12 cellular contexts compared by ENCODE assay signal in genomic region chr6:108176281-108177089, GRCh38. TPM values are rescaled to one million over a fixed set of nuclear protein-coding genes. Genes with fewer than 3 reads are reported as not detected.
DNase-seq lines count a peak whose midpoint lies in the region; ATAC-seq, FAIRE-seq and TF ChIP-seq lines count a peak whose summit lies in the region.
"Had no signal": no experiment of that assay in that cellular context is flagged by ENCODE, and none has a peak within 500 bp of the region (broad histone marks: within the 10 kb centered on the region; RNA-seq: fewer than 3 reads in every experiment).

No MANE protein-coding gene starts in this region.

- no peak for ATAC-seq in activated CD4-positive, alpha-beta T cell treated with anti-CD3 and anti-CD28 coated beads for 36 hours
- ATAC-seq in HepG2 = no peak

- CTCF ChIA-PET in activated CD4-positive, alpha-beta T cell treated with anti-CD3 and anti-CD28 coated beads for 36 hours (lab: Charles Lee) = interaction anchor here (1.2 to 3.0 kb wide), 3 partner anchors 13 to 316 kb away, joined by 5 to 12 read pairs (median 6); no protein-coding TSS in a partner anchor
- CTCF ChIA-PET in HepG2 (lab: Yijun Ruan, JAX; ENCODE audit: low intra/inter-chr PET ratio, low total read pairs) = interaction anchor here (1.0 kb wide), 1 partner anchor 316 kb away, joined by 3 read pairs; no protein-coding TSS in a partner anchor

- H3K27me3 ChIP-seq in ascending aorta (peaks cover 12% of the 10 kb centered on the region), HepG2 (ENCODE audit: control insufficient read depth in 1 of 2, insufficient read depth in 2 of 2, low read length in 2 of 2) (peaks cover 3 to 56% of the 10 kb centered on the region in 2 experiments; a peak in 3 of 5 replicates), spleen (replicated peaks in 1 of 7) (peaks cover 16 to 97% (median 83%) of the 10 kb centered on the region in 7 donors)

- peak overlapping the region; percentile 98 for H3K4me2 ChIP-seq in HepG2 (ENCODE audit: low read depth, low read length)
- H3K4me2 ChIP-seq: KMS-11 had no signal

- no TSS peak for BruUV-seq in HepG2 (replicated peaks; lab: Mats Ljungman, UMichigan)

- H3K4me1 ChIP-seq in ascending aorta (peaks cover 0 to 4% of the 10 kb centered on the region in 2 donors), HepG2 (ENCODE audit: insufficient read depth, low read length) (peaks cover 8% of the 10 kb centered on the region; the same call in 1 of the 2 replicates), spleen (peaks cover 11 to 30% (median 24%) of the 10 kb centered on the region in 6 donors)

- TF ChIP-seq EP300 in HepG2 (IDR thresholded peaks at IDR 0.05; ENCODE audit: low read depth in 2 of 2, low read length in 2 of 2) (no peak), HepG2 (CRISPR knock-in tag; IDR thresholded peaks at IDR 0.05; ENCODE audit: borderline replicate concordance) (no peak)

- no peaks in the 10 kb centered on the region for H3K36me3 Mint-ChIP-seq in activated CD4-positive, alpha-beta T cell treated with anti-CD3 and anti-CD28 coated beads for 36 hours (ENCODE audit: low read depth)

- peaks cover 76% of the 10 kb centered on the region for H3K27me3 Mint-ChIP-seq in activated CD4-positive, alpha-beta T cell treated with anti-CD3 and anti-CD28 coated beads for 36 hours

- no peak overlapping the region for H3K9ac ChIP-seq in HepG2 (ENCODE audit: insufficient read depth, low read depth, low read length)
- H3K9ac ChIP-seq: KMS-11 had no signal

- WGBS in HepG2 (ENCODE audit: low lambda C conversion rate) = 53% methylated on average over 34 of the region's 46 CpGs
- WGBS in spleen, 5 donors = 10 to 16% (median 15%) methylated on average over 22 to 46 of the region's 46 CpGs

- H3K27ac Mint-ChIP-seq in activated CD4-positive, alpha-beta T cell treated with anti-CD3 and anti-CD28 coated beads for 36 hours = no peak overlapping the region

- no peaks in the 10 kb centered on the region for H3K79me2 ChIP-seq in HepG2 (ENCODE audit: insufficient read depth, low read length)

- TF ChIP-seq CTCF in ascending aorta (IDR thresholded peaks at IDR 0.05) (no peak), HepG2 (CRISPR knock-in tag; IDR thresholded peaks at IDR 0.05) (no peak), spleen (IDR thresholded peaks at IDR 0.05 in 8 of 11, conservative IDR thresholded peaks at IDR 0.05 in 3 of 11) (no peak)

- peak overlapping the region; percentile 60 for H2AFZ ChIP-seq in HepG2 (ENCODE audit: low read length)

- in situ Hi-C loops in HepG2 (cut with HindIII; ENCODE audit: extremely low pct_ligation_motif_present, low pct_unique_long_range_greater_than_20kb) = no loop called here

- H3K27ac ChIP-seq in ascending aorta (no peak overlapping the region), HepG2 (ENCODE audit: extremely low read length, insufficient read depth, low read length) (no peak overlapping the region), spleen (peak overlapping the region in 1 of 8 donors; percentile 45)
- H3K27ac ChIP-seq: KMS-11 had no signal

- no peaks in the 10 kb centered on the region for H4K20me1 ChIP-seq in HepG2 (ENCODE audit: insufficient read depth, low read length)

- H3K9me3 Mint-ChIP-seq in activated CD4-positive, alpha-beta T cell treated with anti-CD3 and anti-CD28 coated beads for 36 hours (ENCODE audit: low read depth) = no peaks in the 10 kb centered on the region

- DNase-seq in activated CD4-positive, alpha-beta T cell treated with anti-CD3 and anti-CD28 coated beads for 36 hours = no peak
- no peak for DNase-seq in activated CD4-positive, alpha-beta T cell treated with anti-CD3 and anti-CD28 coated beads, Interleukin-2, amount 50 U/mL, for 48 hours
- peak in 1 of 2 donors; percentile 45 for DNase-seq in ascending aorta (ENCODE audit: low spot score in 2 of 2)
- DNase-seq in HepG2 (ENCODE audit: low spot score) = no peak
- no peak for DNase-seq in spleen
- DNase-seq in SHP77 treated with DMSO at 0.1 percent for 48 hours (lab: John Stamatoyannopoulos, UW) = no peak
- DNase-seq in DMS153 treated with DMSO at 0.1 percent for 48 hours (lab: John Stamatoyannopoulos, UW; ENCODE audit: unreplicated experiment) = no peak
- DNase-seq in AG20443 (ENCODE audit: low spot score) = no peak

- peak overlapping the region; percentile 18 for H3K4me3 Mint-ChIP-seq in activated CD4-positive, alpha-beta T cell treated with anti-CD3 and anti-CD28 coated beads for 36 hours

- TF ChIP-seq POLR2A in HepG2 (IDR thresholded peaks at IDR 0.05; ENCODE audit: insufficient read depth in 1 of 2, low read depth in 2 of 2, low read length in 2 of 2) = no peak
- no peak for TF ChIP-seq POLR2A in spleen (IDR thresholded peaks at IDR 0.05)

- TF ChIP-seq RAD21 in HepG2 (CRISPR knock-in tag; IDR thresholded peaks at IDR 0.05) = no peak

- H3K9me3 ChIP-seq in ascending aorta (no peaks in the 10 kb centered on the region), HepG2 (ENCODE audit: low read length) (no peaks in the 10 kb centered on the region), spleen (peaks cover 0 to 3% (median 0%) of the 10 kb centered on the region in 8 donors)

- H3K36me3 ChIP-seq in ascending aorta (no peaks in the 10 kb centered on the region), HepG2 (replicated peaks in 1 of 2; ENCODE audit: control insufficient read depth in 1 of 2, insufficient read depth in 2 of 2, low read length in 2 of 2) (no peaks in the 10 kb centered on the region), spleen (no peaks in the 10 kb centered on the region)

- no peak for FAIRE-seq in HepG2 (lab: Jason Lieb, UNC)

- H3K4me1 Mint-ChIP-seq in activated CD4-positive, alpha-beta T cell treated with anti-CD3 and anti-CD28 coated beads for 36 hours = peaks cover 14% of the 10 kb centered on the region

- H3K4me3 ChIP-seq in ascending aorta (peak overlapping the region; percentile 20 to 39), HepG2 (replicated peaks in 1 of 3; ENCODE audit: insufficient read depth in 1 of 3, low read depth in 2 of 3, low read length in 3 of 3) (peak overlapping the region; percentile 46 to 79 (median 57); a peak in 5 of 6 replicates), spleen (peak overlapping the region in 7 of 8 donors; percentile 13 to 61 (median 33))

- POLR2A ChIA-PET in activated CD4-positive, alpha-beta T cell treated with anti-CD3 and anti-CD28 coated beads for 36 hours (lab: Charles Lee) = no interaction called here
- POLR2A ChIA-PET in HepG2 (lab: Yijun Ruan, JAX) = interaction anchor here (0.9 kb wide), 1 partner anchor 85 kb away, joined by 4 read pairs; the partner anchor contains the start of gene SNX3

- intact Hi-C loops in activated CD4-positive, alpha-beta T cell treated with anti-CD3 and anti-CD28 coated beads for 36 hours (cut with DNase I, micrococcal nuclease) = loop anchor here in 1 of 2 experiments (5.0 to 10.0 kb wide), 2 partner anchors 316 to 348 kb away; no protein-coding TSS in a partner anchor
- intact Hi-C loops in ascending aorta (cut with DNase I) = no loop called here
- intact Hi-C loops in HepG2 (cut with micrococcal nuclease; ENCODE audit: unreplicated experiment) = no loop called here
- intact Hi-C loops in spleen (cut with DNase I; ENCODE audit: low total_unique reads) = no loop called here

TF ChIP-seq in HepG2, 621 proteins besides CTCF, POLR2A, EP300 and RAD21 (continues in another document):
- TF ChIP-seq TAF1 (CRISPR knock-in tag; IDR thresholded peaks at IDR 0.05) (no peak), ZKSCAN1 (IDR thresholded peaks at IDR 0.05; ENCODE audit: low read length) (no peak), RNF2 (conservative IDR thresholded peaks at IDR 0.05; ENCODE audit: low read depth) (no peak), XBP1 (CRISPR knock-in tag; IDR thresholded peaks at IDR 0.05) (no peak), ZNF543 (CRISPR knock-in tag; IDR thresholded peaks at IDR 0.05) (no peak), NFYB (CRISPR knock-in tag; IDR thresholded peaks at IDR 0.05) (no peak), MAFK (conservative IDR thresholded peaks at IDR 0.05 in 1 of 2, IDR thresholded peaks at IDR 0.05 in 1 of 2; ENCODE audit: low read length in 2 of 2) (no peak), SOX13 (IDR thresholded peaks at IDR 0.05) (no peak), SOX13 (CRISPR knock-in tag; conservative IDR thresholded peaks at IDR 0.05 in 1 of 2, IDR thresholded peaks at IDR 0.05 in 1 of 2) (no peak), ZNF225 (CRISPR knock-in tag; IDR thresholded peaks at IDR 0.05) (0 out of 2 replicates have a peak, but pooled peaks have one; percentile 58), TOPORS (CRISPR knock-in tag; IDR thresholded peaks at IDR 0.05) (no peak), CHD4 (IDR thresholded peaks at IDR 0.05; ENCODE audit: borderline replicate concordance, low read length) (no peak)

RNA-seq across cellular contexts. Expression of gene NR2E1, which starts 10.7 kb away (rescaled TPM):
- not detected for total RNA-seq in activated CD4-positive, alpha-beta T cell treated with anti-CD3 and anti-CD28 coated beads for 36 hours
- total RNA-seq in ascending aorta (not detected), HepG2 (2016; rRNA removed; fragmentation: Illumina TruSeq; extraction: Trizol) (not detected in 2 replicates), spleen (not detected)
- total RNA-seq in HepG2 (2016; cell fraction: cytosol; rRNA removed; fragmentation: Illumina TruSeq; extraction: Trizol; ENCODE audit: low read depth) = not detected in 2 replicates
- not detected in 2 replicates for total RNA-seq in HepG2 (2016; cell fraction: insoluble cytoplasmic fraction; rRNA removed; fragmentation: Illumina TruSeq; extraction: Trizol)
- total RNA-seq in HepG2 (2016; cell fraction: membrane; rRNA removed; fragmentation: Illumina TruSeq; extraction: Trizol) = not detected in 2 replicates
- total RNA-seq in HepG2 (2016; cell fraction: nucleus; rRNA removed; fragmentation: Illumina TruSeq; extraction: Trizol) = not detected in 2 replicates
- polyA plus RNA-seq in HepG2 (2011; rRNA removed) (not detected in 2 replicates), spleen (not detected)
- polyA plus RNA-seq in HepG2 (2011; cell fraction: cytosol; rRNA removed) = not detected in 2 replicates
- not detected in 2 replicates for polyA plus RNA-seq in HepG2 (2011; cell fraction: nucleus; rRNA removed)
- polyA plus RNA-seq in HepG2 (2012) = not detected in 2 replicates
- polyA plus RNA-seq in HepG2 (2016; cell fraction: cytosol; fragmentation: Illumina TruSeq; extraction: Trizol; ENCODE audit: low read depth) = not detected in 2 replicates
- not detected in 2 replicates for polyA plus RNA-seq in HepG2 (2016; cell fraction: insoluble cytoplasmic fraction; fragmentation: Illumina TruSeq; extraction: Trizol; ENCODE audit: low read depth)
- polyA plus RNA-seq in HepG2 (2016; cell fraction: membrane; fragmentation: Illumina TruSeq; extraction: Trizol; ENCODE audit: low read depth) = not detected in 2 replicates
- not detected in 2 replicates for polyA plus RNA-seq in HepG2 (2016; cell fraction: nucleus; fragmentation: Illumina TruSeq; extraction: Trizol; ENCODE audit: insufficient read depth, low read depth)
- polyA minus RNA-seq in HepG2 (2011; rRNA and poly(A)+ RNA removed; ENCODE audit: low replicate concordance) = not detected in 2 replicates
- polyA minus RNA-seq in HepG2 (2011; cell fraction: cytosol; rRNA and poly(A)+ RNA removed) = not detected in 2 replicates
- not detected in 2 replicates for polyA minus RNA-seq in HepG2 (2011; cell fraction: nucleus; rRNA and poly(A)+ RNA removed)
- total RNA-seq: liver, NCI-H460 had no signal
- polyA plus RNA-seq: AG04450, liver had no signal
